In the genomic region with DNA sequence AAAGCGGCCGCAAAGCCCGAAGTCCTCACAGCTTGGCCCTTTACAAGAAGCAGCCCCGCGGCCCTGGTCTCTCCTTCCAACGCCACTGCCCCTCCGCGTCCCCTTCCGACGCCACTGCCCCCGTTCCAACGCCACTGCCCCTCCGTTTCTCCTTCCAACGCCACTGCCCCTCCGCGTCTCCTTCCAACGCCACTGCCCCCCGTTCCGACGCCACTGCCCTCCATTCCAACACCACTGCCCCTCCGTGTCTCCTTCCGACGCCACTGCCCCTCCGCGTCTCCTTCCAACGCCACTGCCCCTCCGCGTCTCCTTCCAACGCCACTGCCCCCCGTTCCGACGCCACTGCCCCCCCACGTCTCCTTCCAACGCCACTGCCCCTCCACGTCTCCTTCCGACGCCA, we compare ENCODE assay signal across 1 cellular context.
TF ChIP-seq lines count a peak whose summit lies in the region.

No MANE protein-coding gene starts in this region.

TF ChIP-seq in GM23338, 12 proteins besides CTCF, POLR2A, EP300 and RAD21 (continued from another document):
- TF ChIP-seq, protein P1, sequence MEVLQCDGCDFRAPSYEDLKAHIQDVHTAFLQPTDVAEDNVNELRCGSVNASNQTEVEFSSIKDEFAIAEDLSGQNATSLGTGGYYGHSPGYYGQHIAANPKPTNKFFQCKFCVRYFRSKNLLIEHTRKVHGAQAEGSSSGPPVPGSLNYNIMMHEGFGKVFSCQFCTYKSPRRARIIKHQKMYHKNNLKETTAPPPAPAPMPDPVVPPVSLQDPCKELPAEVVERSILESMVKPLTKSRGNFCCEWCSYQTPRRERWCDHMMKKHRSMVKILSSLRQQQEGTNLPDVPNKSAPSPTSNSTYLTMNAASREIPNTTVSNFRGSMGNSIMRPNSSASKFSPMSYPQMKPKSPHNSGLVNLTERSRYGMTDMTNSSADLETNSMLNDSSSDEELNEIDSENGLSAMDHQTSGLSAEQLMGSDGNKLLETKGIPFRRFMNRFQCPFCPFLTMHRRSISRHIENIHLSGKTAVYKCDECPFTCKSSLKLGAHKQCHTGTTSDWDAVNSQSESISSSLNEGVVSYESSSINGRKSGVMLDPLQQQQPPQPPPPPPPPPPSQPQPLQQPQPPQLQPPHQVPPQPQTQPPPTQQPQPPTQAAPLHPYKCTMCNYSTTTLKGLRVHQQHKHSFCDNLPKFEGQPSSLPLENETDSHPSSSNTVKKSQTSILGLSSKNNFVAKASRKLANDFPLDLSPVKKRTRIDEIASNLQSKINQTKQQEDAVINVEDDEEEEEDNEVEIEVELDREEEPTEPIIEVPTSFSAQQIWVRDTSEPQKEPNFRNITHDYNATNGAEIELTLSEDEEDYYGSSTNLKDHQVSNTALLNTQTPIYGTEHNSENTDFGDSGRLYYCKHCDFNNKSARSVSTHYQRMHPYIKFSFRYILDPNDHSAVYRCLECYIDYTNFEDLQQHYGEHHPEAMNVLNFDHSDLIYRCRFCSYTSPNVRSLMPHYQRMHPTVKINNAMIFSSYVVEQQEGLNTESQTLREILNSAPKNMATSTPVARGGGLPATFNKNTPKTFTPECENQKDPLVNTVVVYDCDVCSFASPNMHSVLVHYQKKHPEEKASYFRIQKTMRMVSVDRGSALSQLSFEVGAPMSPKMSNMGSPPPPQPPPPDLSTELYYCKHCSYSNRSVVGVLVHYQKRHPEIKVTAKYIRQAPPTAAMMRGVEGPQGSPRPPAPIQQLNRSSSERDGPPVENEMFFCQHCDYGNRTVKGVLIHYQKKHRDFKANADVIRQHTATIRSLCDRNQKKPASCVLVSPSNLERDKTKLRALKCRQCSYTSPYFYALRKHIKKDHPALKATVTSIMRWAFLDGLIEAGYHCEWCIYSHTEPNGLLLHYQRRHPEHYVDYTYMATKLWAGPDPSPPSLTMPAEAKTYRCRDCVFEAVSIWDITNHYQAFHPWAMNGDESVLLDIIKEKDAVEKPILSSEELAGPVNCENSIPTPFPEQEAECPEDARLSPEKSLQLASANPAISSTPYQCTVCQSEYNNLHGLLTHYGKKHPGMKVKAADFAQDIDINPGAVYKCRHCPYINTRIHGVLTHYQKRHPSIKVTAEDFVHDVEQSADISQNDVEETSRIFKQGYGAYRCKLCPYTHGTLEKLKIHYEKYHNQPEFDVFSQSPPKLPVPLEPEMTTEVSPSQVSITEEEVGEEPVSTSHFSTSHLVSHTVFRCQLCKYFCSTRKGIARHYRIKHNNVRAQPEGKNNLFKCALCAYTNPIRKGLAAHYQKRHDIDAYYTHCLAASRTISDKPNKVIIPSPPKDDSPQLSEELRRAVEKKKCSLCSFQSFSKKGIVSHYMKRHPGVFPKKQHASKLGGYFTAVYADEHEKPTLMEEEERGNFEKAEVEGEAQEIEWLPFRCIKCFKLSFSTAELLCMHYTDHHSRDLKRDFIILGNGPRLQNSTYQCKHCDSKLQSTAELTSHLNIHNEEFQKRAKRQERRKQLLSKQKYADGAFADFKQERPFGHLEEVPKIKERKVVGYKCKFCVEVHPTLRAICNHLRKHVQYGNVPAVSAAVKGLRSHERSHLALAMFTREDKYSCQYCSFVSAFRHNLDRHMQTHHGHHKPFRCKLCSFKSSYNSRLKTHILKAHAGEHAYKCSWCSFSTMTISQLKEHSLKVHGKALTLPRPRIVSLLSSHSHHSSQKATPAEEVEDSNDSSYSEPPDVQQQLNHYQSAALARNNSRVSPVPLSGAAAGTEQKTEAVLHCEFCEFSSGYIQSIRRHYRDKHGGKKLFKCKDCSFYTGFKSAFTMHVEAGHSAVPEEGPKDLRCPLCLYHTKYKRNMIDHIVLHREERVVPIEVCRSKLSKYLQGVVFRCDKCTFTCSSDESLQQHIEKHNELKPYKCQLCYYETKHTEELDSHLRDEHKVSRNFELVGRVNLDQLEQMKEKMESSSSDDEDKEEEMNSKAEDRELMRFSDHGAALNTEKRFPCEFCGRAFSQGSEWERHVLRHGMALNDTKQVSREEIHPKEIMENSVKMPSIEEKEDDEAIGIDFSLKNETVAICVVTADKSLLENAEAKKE (CRISPR knock-in tag; IDR thresholded peaks at IDR 0.05), result no peak
- no peak for TF ChIP-seq JUNB (IDR thresholded peaks at IDR 0.05; ENCODE audit: unreplicated experiment)
- no peak for TF ChIP-seq STAT1 (IDR thresholded peaks at IDR 0.05; ENCODE audit: unreplicated experiment)
